ENCODE assay signal across 14 cellular contexts in the genomic region with DNA sequence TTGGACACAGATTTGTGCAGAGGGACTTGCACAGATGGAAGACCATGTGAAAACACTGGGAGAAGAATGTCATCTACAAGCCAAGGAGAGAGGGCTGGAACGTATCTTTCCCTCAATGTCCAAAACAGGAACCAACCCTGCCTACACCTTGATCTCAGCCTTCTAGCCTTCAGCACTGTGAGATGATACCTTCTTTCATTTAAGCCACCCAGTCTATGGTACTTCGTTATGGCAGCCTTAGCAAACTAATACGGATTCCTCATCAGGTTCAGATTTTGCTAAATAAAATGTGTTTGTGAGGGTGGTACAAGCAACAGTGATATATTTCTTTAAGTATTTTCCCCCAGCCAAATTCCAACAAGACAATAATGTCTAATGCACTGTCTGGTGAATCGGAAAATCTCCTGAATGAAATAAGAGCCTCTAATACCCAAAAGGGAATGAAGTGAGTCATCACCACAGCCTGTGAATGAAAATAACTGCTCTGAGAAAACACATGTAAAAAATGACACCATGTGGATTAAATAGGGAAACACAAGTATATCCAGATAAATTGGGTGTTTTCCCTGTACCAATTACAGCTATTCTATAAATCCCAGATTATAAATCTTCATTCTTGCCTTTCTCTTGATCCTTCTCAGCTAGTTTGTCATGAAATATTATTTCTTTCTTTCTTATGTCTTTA.
A peak's percentile ranks its signal among the peaks of the same experiment; 100 is the strongest.
DNase-seq lines count a peak whose midpoint lies in the region; ATAC-seq, FAIRE-seq and TF ChIP-seq lines count a peak whose summit lies in the region.
"Had no signal": no experiment of that assay in that cellular context is flagged by ENCODE, and none has a peak within 500 bp of the region (broad histone marks: within the 10 kb centered on the region; RNA-seq: fewer than 3 reads in every experiment).

No MANE protein-coding gene starts in this region.

- peak; percentile 76 to 77 for TF ChIP-seq RAD21 in liver (IDR thresholded peaks at IDR 0.05)
- TF ChIP-seq RAD21 in HepG2 (CRISPR knock-in tag; IDR thresholded peaks at IDR 0.05): no peak

- CTCF ChIA-PET in HepG2 (lab: Yijun Ruan, JAX; ENCODE audit: low intra/inter-chr PET ratio, low total read pairs): no interaction called here

- POLR2A ChIA-PET in HepG2 (lab: Yijun Ruan, JAX): no interaction called here

- FAIRE-seq in HepG2 (lab: Jason Lieb, UNC): no peak

- in situ Hi-C loops in HepG2 (cut with HindIII; ENCODE audit: extremely low pct_ligation_motif_present, low pct_unique_long_range_greater_than_20kb): no loop called here

- WGBS in liver: 92% methylated on average over 4 of the region's 4 CpGs
- WGBS in HepG2 (ENCODE audit: low lambda C conversion rate): 34% methylated on average over 4 of the region's 4 CpGs

- H3K9ac ChIP-seq in liver (ENCODE audit: low read depth in 1 of 2, low read length in 2 of 2): no peak overlapping the region
- no peak overlapping the region for H3K9ac ChIP-seq in HepG2 (ENCODE audit: insufficient read depth, low read depth, low read length)
- H3K9ac ChIP-seq: BLaER1 treated with 17β-estradiol and CSF1 and Interleukin-3, amounts not matched to agents 10 nM and 100 nM had no signal

- intact Hi-C loops in HepG2 (cut with micrococcal nuclease; ENCODE audit: unreplicated experiment): no loop called here

- no peaks in the 10 kb centered on the region for H3K9me3 ChIP-seq in liver (ENCODE audit: control insufficient read depth in 4 of 4, low read length in 3 of 4)
- H3K9me3 ChIP-seq in HepG2 (ENCODE audit: low read length): no peaks in the 10 kb centered on the region
- H3K9me3 ChIP-seq: BLaER1 treated with 17β-estradiol and CSF1 and Interleukin-3, amounts not matched to agents 10 nM and 100 nM; vagina had no signal

- no peak overlapping the region for H3K4me2 ChIP-seq in HepG2 (ENCODE audit: low read depth, low read length)
- H3K4me2 ChIP-seq: BLaER1 treated with 17β-estradiol and CSF1 and Interleukin-3, amounts not matched to agents 10 nM and 100 nM had no signal

- TF ChIP-seq POLR2A in HepG2 (IDR thresholded peaks at IDR 0.05; ENCODE audit: insufficient read depth in 1 of 2, low read depth in 2 of 2, low read length in 2 of 2): no peak

- H3K79me2 ChIP-seq in HepG2 (ENCODE audit: insufficient read depth, low read length): no peaks in the 10 kb centered on the region

- H3K4me3 ChIP-seq in liver (ENCODE audit: low read depth in 1 of 3, low read length in 3 of 3) (no peak overlapping the region), HepG2 (replicated peaks in 1 of 3; ENCODE audit: insufficient read depth in 1 of 3, low read depth in 2 of 3, low read length in 3 of 3) (no peak overlapping the region)
- H3K4me3 ChIP-seq: BLaER1 treated with 17β-estradiol and CSF1 and Interleukin-3, amounts not matched to agents 10 nM and 100 nM; vagina had no signal

- TF ChIP-seq EP300 in HepG2 (IDR thresholded peaks at IDR 0.05; ENCODE audit: low read depth in 2 of 2, low read length in 2 of 2): no peak
- no peak for TF ChIP-seq EP300 in HepG2 (CRISPR knock-in tag; IDR thresholded peaks at IDR 0.05; ENCODE audit: borderline replicate concordance)

- TF ChIP-seq CTCF in liver (IDR thresholded peaks at IDR 0.05; ENCODE audit: low read depth, low read length, missing input control): peak; percentile 29
- no peak for TF ChIP-seq CTCF in HepG2 (CRISPR knock-in tag; IDR thresholded peaks at IDR 0.05)

- H2AFZ ChIP-seq in HepG2 (ENCODE audit: low read length): no peak overlapping the region

- no TSS peak for BruUV-seq in HepG2 (replicated peaks; lab: Mats Ljungman, UMichigan)

- H3K4me1 ChIP-seq in liver (ENCODE audit: control insufficient read depth in 4 of 4, insufficient read depth in 4 of 4, low read length in 3 of 4) (no peaks in the 10 kb centered on the region), HepG2 (ENCODE audit: insufficient read depth, low read length) (no peaks in the 10 kb centered on the region)
- H3K4me1 ChIP-seq: vagina had no signal

- H3K27me3 ChIP-seq in liver (ENCODE audit: control insufficient read depth in 4 of 4, insufficient read depth in 4 of 4, low read length in 3 of 4) (no peaks in the 10 kb centered on the region), HepG2 (ENCODE audit: control insufficient read depth in 1 of 2, insufficient read depth in 2 of 2, low read length in 2 of 2) (no peaks in the 10 kb centered on the region)
- H3K27me3 ChIP-seq: BLaER1 treated with 17β-estradiol and CSF1 and Interleukin-3, amounts not matched to agents 10 nM and 100 nM; vagina had no signal

- H3K27ac ChIP-seq in liver (ENCODE audit: low read depth in 1 of 2, low read length in 2 of 2): no peak overlapping the region
- no peak overlapping the region for H3K27ac ChIP-seq in HepG2 (ENCODE audit: extremely low read length, insufficient read depth, low read length)
- H3K27ac ChIP-seq: BLaER1 treated with 17β-estradiol and CSF1 and Interleukin-3, amounts not matched to agents 10 nM and 100 nM; epithelial cell of prostate; vagina had no signal

- H4K20me1 ChIP-seq in HepG2 (ENCODE audit: insufficient read depth, low read length): no peaks in the 10 kb centered on the region
- H4K20me1 ChIP-seq: BLaER1 treated with 17β-estradiol and CSF1 and Interleukin-3, amounts not matched to agents 10 nM and 100 nM had no signal

- H3K36me3 ChIP-seq in liver (ENCODE audit: control insufficient read depth in 4 of 4, insufficient read depth in 3 of 4, low read depth in 1 of 4, low read length in 3 of 4): no peaks in the 10 kb centered on the region
- no peaks in the 10 kb centered on the region for H3K36me3 ChIP-seq in HepG2 (replicated peaks in 1 of 2; ENCODE audit: control insufficient read depth in 1 of 2, insufficient read depth in 2 of 2, low read length in 2 of 2)
- H3K36me3 ChIP-seq: BLaER1 treated with 17β-estradiol and CSF1 and Interleukin-3, amounts not matched to agents 10 nM and 100 nM; vagina had no signal

- no peak for ATAC-seq in HepG2
- ATAC-seq in HG03565 (IDR thresholded peaks at IDR 0.05; ENCODE audit: unreplicated experiment): no peak
- ATAC-seq in HG02588 (IDR thresholded peaks at IDR 0.05; ENCODE audit: unreplicated experiment): no peak
- ATAC-seq in GM21381 (IDR thresholded peaks at IDR 0.05; ENCODE audit: unreplicated experiment): no peak

- DNase-seq in HepG2 (ENCODE audit: low spot score) (no peak), amniotic epithelial cell (ENCODE audit: low read depth) (peak; percentile 78), inferior parietal cortex (ENCODE audit: extremely low spot score) (peak; percentile 16), middle frontal gyrus (ENCODE audit: extremely low spot score, low spot score) (no peak)
- DNase-seq: activated gamma-delta T cell treated with Interleukin-2 at 50 U/mL for 16 hours, H9, NCI-H2227 treated with DMSO at 0.1 percent for 48 hours had no signal

TF ChIP-seq in liver, 16 proteins besides CTCF, POLR2A, EP300 and RAD21:
- TF ChIP-seq EGR1 (IDR thresholded peaks at IDR 0.05; ENCODE audit: low read depth in 2 of 2) (no peak), RXRA (IDR thresholded peaks at IDR 0.05) (no peak), JUND (IDR thresholded peaks at IDR 0.05) (peak; percentile 68 to 76)
TF ChIP-seq in liver: peak in this region for 1.

TF ChIP-seq in HepG2, 621 proteins besides CTCF, POLR2A, EP300 and RAD21 (continues in another document):
- TF ChIP-seq U2AF1 (optimal IDR thresholded peaks at IDR 0.05; ENCODE audit: low read depth, low read length) (no peak), KLF16 (CRISPR knock-in tag; IDR thresholded peaks at IDR 0.05) (no peak), RAD51 (IDR thresholded peaks at IDR 0.05; ENCODE audit: borderline replicate concordance) (no peak)
- TF ChIP-seq, protein P1, sequence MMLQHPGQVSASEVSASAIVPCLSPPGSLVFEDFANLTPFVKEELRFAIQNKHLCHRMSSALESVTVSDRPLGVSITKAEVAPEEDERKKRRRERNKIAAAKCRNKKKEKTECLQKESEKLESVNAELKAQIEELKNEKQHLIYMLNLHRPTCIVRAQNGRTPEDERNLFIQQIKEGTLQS (CRISPR knock-in tag; IDR thresholded peaks at IDR 0.05): no peak
- TF ChIP-seq, protein P2, sequence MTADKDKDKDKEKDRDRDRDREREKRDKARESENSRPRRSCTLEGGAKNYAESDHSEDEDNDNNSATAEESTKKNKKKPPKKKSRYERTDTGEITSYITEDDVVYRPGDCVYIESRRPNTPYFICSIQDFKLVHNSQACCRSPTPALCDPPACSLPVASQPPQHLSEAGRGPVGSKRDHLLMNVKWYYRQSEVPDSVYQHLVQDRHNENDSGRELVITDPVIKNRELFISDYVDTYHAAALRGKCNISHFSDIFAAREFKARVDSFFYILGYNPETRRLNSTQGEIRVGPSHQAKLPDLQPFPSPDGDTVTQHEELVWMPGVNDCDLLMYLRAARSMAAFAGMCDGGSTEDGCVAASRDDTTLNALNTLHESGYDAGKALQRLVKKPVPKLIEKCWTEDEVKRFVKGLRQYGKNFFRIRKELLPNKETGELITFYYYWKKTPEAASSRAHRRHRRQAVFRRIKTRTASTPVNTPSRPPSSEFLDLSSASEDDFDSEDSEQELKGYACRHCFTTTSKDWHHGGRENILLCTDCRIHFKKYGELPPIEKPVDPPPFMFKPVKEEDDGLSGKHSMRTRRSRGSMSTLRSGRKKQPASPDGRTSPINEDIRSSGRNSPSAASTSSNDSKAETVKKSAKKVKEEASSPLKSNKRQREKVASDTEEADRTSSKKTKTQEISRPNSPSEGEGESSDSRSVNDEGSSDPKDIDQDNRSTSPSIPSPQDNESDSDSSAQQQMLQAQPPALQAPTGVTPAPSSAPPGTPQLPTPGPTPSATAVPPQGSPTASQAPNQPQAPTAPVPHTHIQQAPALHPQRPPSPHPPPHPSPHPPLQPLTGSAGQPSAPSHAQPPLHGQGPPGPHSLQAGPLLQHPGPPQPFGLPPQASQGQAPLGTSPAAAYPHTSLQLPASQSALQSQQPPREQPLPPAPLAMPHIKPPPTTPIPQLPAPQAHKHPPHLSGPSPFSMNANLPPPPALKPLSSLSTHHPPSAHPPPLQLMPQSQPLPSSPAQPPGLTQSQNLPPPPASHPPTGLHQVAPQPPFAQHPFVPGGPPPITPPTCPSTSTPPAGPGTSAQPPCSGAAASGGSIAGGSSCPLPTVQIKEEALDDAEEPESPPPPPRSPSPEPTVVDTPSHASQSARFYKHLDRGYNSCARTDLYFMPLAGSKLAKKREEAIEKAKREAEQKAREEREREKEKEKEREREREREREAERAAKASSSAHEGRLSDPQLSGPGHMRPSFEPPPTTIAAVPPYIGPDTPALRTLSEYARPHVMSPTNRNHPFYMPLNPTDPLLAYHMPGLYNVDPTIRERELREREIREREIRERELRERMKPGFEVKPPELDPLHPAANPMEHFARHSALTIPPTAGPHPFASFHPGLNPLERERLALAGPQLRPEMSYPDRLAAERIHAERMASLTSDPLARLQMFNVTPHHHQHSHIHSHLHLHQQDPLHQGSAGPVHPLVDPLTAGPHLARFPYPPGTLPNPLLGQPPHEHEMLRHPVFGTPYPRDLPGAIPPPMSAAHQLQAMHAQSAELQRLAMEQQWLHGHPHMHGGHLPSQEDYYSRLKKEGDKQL (CRISPR knock-in tag; IDR thresholded peaks at IDR 0.05; ENCODE audit: low read depth): no peak

Comparison
In these comparisons a context has a peak if more than half of its experiments do, and no peak if none do; other contexts are left out.
1. DNase-seq: peak in amniotic epithelial cell (single experiment) and inferior parietal cortex (single experiment); none in HepG2 (single experiment) and middle frontal gyrus (single experiment).